8 cellular contexts compared by ENCODE assay signal in the genomic region with DNA sequence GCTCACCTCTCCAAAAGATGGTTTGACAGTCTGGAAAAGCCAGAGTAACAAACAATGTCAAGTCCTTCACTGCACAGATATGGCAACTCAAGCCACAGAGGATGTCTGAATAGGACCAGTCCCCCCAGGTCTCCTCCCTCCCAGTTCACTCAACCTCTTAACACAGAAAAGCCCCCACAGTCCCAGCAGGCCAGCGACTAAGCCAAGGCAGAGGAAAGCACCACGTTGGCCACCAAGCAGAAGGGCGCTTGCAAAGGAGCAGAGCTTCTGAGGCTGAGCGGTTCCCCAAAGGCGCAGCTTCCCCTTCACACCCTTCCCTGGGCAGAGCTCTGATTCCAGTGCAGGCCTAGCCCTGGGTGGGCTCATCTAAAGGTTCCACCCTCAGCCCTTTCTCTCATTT.
DNase-seq lines count a peak whose midpoint lies in the region; ATAC-seq and TF ChIP-seq lines count a peak whose summit lies in the region.

No MANE protein-coding gene starts in this region.

- no peak for TF ChIP-seq CTCF in coronary artery (IDR thresholded peaks at IDR 0.05)

- H3K4me3 ChIP-seq in coronary artery (peak overlapping the region; percentile 84), subcutaneous abdominal adipose tissue (ENCODE audit: low read depth in 1 of 5, low read length in 5 of 5) (peak overlapping the region; percentile 67 to 84 (median 76))

- H3K4me1 Mint-ChIP-seq in T-helper 2 cell treated with Interferon-gamma antibody and Interleukin-4, amounts not matched to agents 5 μg/mL and 100 μg/mL, for 36 hours (ENCODE audit: low read depth), result peaks cover 37% of the 10 kb centered on the region
- peaks cover 31% of the 10 kb centered on the region for H3K4me1 Mint-ChIP-seq in memory B cell

- peak overlapping the region; percentile 83 for H3K4me3 Mint-ChIP-seq in T-helper 2 cell treated with Interferon-gamma antibody and Interleukin-4, amounts not matched to agents 5 μg/mL and 100 μg/mL, for 36 hours
- peak overlapping the region; percentile 98 for H3K4me3 Mint-ChIP-seq in memory B cell

- DNase-seq in AG08396 (ENCODE audit: low spot score), result peak; percentile 30
- peak; percentile 16 for DNase-seq in T-helper 2 cell treated with Interferon-gamma antibody and Interleukin-4, amounts not matched to agents 5 μg/mL and 100 μg/mL, for 36 hours (ENCODE audit: low spot score)
- DNase-seq in coronary artery (ENCODE audit: low spot score), result no peak
- peak in 1 of 2 donors; percentile 15 for DNase-seq in memory B cell (ENCODE audit: low spot score in 2 of 2)
- DNase-seq in foreskin melanocyte, result no peak

- peaks cover 11% of the 10 kb centered on the region for H3K36me3 Mint-ChIP-seq in T-helper 2 cell treated with Interferon-gamma antibody and Interleukin-4, amounts not matched to agents 5 μg/mL and 100 μg/mL, for 36 hours (ENCODE audit: low read depth)
- no peaks in the 10 kb centered on the region for H3K36me3 Mint-ChIP-seq in memory B cell

- no peaks in the 10 kb centered on the region for H3K27me3 Mint-ChIP-seq in T-helper 2 cell treated with Interferon-gamma antibody and Interleukin-4, amounts not matched to agents 5 μg/mL and 100 μg/mL, for 36 hours (ENCODE audit: low read depth)
- no peaks in the 10 kb centered on the region for H3K27me3 Mint-ChIP-seq in memory B cell

- H3K9ac ChIP-seq in subcutaneous abdominal adipose tissue (ENCODE audit: low read length in 5 of 5), result peak overlapping the region; percentile 8 to 88 (median 77)

- H3K27ac Mint-ChIP-seq in T-helper 2 cell treated with Interferon-gamma antibody and Interleukin-4, amounts not matched to agents 5 μg/mL and 100 μg/mL, for 36 hours, result peak overlapping the region; percentile 88
- peak overlapping the region; percentile 88 for H3K27ac Mint-ChIP-seq in memory B cell

- H3K27ac ChIP-seq in coronary artery (peak overlapping the region; percentile 44 to 84), subcutaneous abdominal adipose tissue (ENCODE audit: low read depth, low read length) (peak overlapping the region; percentile 48)

- H3K4me1 ChIP-seq in subcutaneous abdominal adipose tissue (ENCODE audit: control insufficient read depth in 5 of 5, insufficient read depth in 5 of 5, low read length in 5 of 5), result peaks cover 2 to 41% (median 32%) of the 10 kb centered on the region in 5 donors

- H3K27me3 ChIP-seq in subcutaneous abdominal adipose tissue (ENCODE audit: control insufficient read depth in 5 of 5, insufficient read depth in 4 of 5, low read length in 5 of 5), result no peaks in the 10 kb centered on the region

- H3K36me3 ChIP-seq in subcutaneous abdominal adipose tissue (ENCODE audit: control insufficient read depth in 5 of 5, insufficient read depth in 5 of 5, low read length in 5 of 5), result no peaks in the 10 kb centered on the region

- ATAC-seq in GM18907 (IDR thresholded peaks at IDR 0.05; ENCODE audit: unreplicated experiment), result peak; percentile 53
- ATAC-seq in HG03097 (IDR thresholded peaks at IDR 0.05; ENCODE audit: low FRiP score, unreplicated experiment), result peak; percentile 27
- ATAC-seq in memory B cell (ENCODE audit: low read depth), result peak; percentile 56

- no peaks in the 10 kb centered on the region for H3K9me3 Mint-ChIP-seq in T-helper 2 cell treated with Interferon-gamma antibody and Interleukin-4, amounts not matched to agents 5 μg/mL and 100 μg/mL, for 36 hours
- no peaks in the 10 kb centered on the region for H3K9me3 Mint-ChIP-seq in memory B cell

- H3K9me3 ChIP-seq in subcutaneous abdominal adipose tissue (ENCODE audit: control insufficient read depth in 5 of 5, low read length in 5 of 5), result no peaks in the 10 kb centered on the region

Comparison
In these comparisons a context has a peak if more than half of its experiments do, and no peak if none do; other contexts are left out.
1. DNase-seq: peak in AG08396 (single experiment) and T-helper 2 cell treated with Interferon-gamma antibody and Interleukin-4, amounts not matched to agents 5 μg/mL and 100 μg/mL, for 36 hours (single experiment); none in coronary artery (single experiment) and foreskin melanocyte (single experiment).
2. Peak in every context shown above with its lines, with median percentiles within 50 percentile points of each other: ATAC-seq.